19 cellular contexts compared by ENCODE assay signal in genomic region chr2:138213079-138213478, GRCh38.
A peak's percentile ranks its signal among the peaks of the same experiment; 100 is the strongest.
DNase-seq lines count a peak whose midpoint lies in the region; ATAC-seq and TF ChIP-seq lines count a peak whose summit lies in the region.
"Had no signal": no experiment of that assay in that cellular context is flagged by ENCODE, and none has a peak within 500 bp of the region (broad histone marks: within the 10 kb centered on the region; RNA-seq: fewer than 3 reads in every experiment).

No MANE protein-coding gene starts in this region.

- DNase-seq in GM12865 (ENCODE audit: low read depth), result peak; percentile 21
- DNase-seq in stimulated activated CD4-positive, alpha-beta T cell treated with anti-CD3 and anti-CD28 coated beads, Interleukin-2, amount 100 ng/mL, for 48 hours, result no peak
- DNase-seq in MV-4-11 (lab: John Stamatoyannopoulos, UW), result no peak
- no peak for DNase-seq in NCI-H1417 treated with DMSO at 0.1 percent for 48 hours (lab: John Stamatoyannopoulos, UW)
- DNase-seq in NCI-H146 treated with DMSO at 0.1 percent for 48 hours (lab: John Stamatoyannopoulos, UW; ENCODE audit: unreplicated experiment), result no peak
- DNase-seq: AML-193; Calu3; CD4-positive, CD25-positive, alpha-beta regulatory T cell; GM23248; IMR-90; Kasumi-1; NCI-H1436; NCI-H2227 treated with DMSO at 0.1 percent for 48 hours; NCI-H526; RPMI8226; SJCRH30 had no signal

- H3K4me3 ChIP-seq in GM12865 (ENCODE audit: low read depth, low read length), result no peak overlapping the region
- H3K4me3 ChIP-seq: GM23248, SJCRH30 had no signal

- TF ChIP-seq CTCF in GM12865 (IDR thresholded peaks at IDR 0.05; ENCODE audit: insufficient read depth, low read depth, low read length, missing control alignments), result no peak

- ATAC-seq in GM18868 (IDR thresholded peaks at IDR 0.05; ENCODE audit: unreplicated experiment) (peak; percentile 59), HG02610 (IDR thresholded peaks at IDR 0.05; ENCODE audit: unreplicated experiment) (peak; percentile 70), HG03159 (IDR thresholded peaks at IDR 0.05; ENCODE audit: unreplicated experiment) (peak; percentile 84)
